17 cellular contexts compared by ENCODE assay signal in the genomic region with DNA sequence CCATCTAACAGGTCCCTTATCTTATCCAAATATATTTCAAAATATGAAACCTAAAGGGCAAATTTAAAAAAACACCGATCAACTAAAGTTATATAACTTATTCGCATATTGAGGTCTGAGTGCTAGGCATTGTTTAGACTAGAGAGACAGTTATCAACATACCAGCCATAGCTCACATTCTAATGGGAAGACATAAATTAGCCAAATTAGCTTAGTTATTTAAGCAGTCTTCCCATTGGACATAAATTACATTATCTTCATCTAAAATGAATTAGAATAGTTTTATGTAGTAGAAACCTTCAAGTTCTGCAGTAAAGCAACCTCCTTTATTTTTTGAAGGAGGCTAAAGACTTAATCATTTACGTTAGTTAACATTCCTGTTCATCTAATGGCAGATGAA. TPM values are rescaled to one million over a fixed set of nuclear protein-coding genes. Genes with fewer than 3 reads are reported as not detected.
DNase-seq lines count a peak whose midpoint lies in the region; ATAC-seq lines count a peak whose summit lies in the region.
"Had no signal": no experiment of that assay in that cellular context is flagged by ENCODE, and none has a peak within 500 bp of the region (broad histone marks: within the 10 kb centered on the region; RNA-seq: fewer than 3 reads in every experiment).

No MANE protein-coding gene starts in this region.

- H3K9me3 ChIP-seq in CD4-positive, CD25-positive, alpha-beta regulatory T cell (ENCODE audit: control insufficient read depth in 2 of 2, low read length in 2 of 2) = no peaks in the 10 kb centered on the region
- no peaks in the 10 kb centered on the region for H3K9me3 ChIP-seq in MG63
- H3K9me3 ChIP-seq: BLaER1 treated with 17β-estradiol and CSF1 and Interleukin-3, amounts not matched to agents 10 nM and 100 nM had no signal

- H3K79me2 ChIP-seq in mesendoderm (ENCODE audit: control insufficient read depth, insufficient read depth, low read length) = peaks cover 26% of the 10 kb centered on the region

- H3K36me3 ChIP-seq in CD4-positive, CD25-positive, alpha-beta regulatory T cell (ENCODE audit: control insufficient read depth, insufficient read depth, low read length) = peaks cover 67% of the 10 kb centered on the region
- H3K36me3 ChIP-seq in mesendoderm (ENCODE audit: control insufficient read depth, insufficient read depth, low read length) (peaks cover 2% of the 10 kb centered on the region), MG63 (peaks cover 72% of the 10 kb centered on the region)

- H3K23ac ChIP-seq in mesendoderm (ENCODE audit: low read length) = no peak overlapping the region

- H4K5ac ChIP-seq in mesendoderm (ENCODE audit: low read length) = no peak overlapping the region

- H4K8ac ChIP-seq in mesendoderm (ENCODE audit: low read depth, low read length) = no peak overlapping the region

- H2BK15ac ChIP-seq in mesendoderm (replicated peaks; ENCODE audit: low read depth) = no peak overlapping the region

- WGBS in mesendoderm (ENCODE audit: extremely low coverage, insufficient coverage, low lambda C conversion rate) = 100% methylated on average over 2 of the region's 3 CpGs

- peak overlapping the region; percentile 7 to 51 (median 26) for H3K27ac Mint-ChIP-seq in CD4-positive, CD25-positive, alpha-beta regulatory T cell

- no peak overlapping the region for H2BK5ac ChIP-seq in mesendoderm (ENCODE audit: low read length)

- H3K27ac ChIP-seq in CD4-positive, CD25-positive, alpha-beta regulatory T cell (ENCODE audit: insufficient read depth, low read length, poor library complexity, severe bottlenecking) = no peak overlapping the region
- no peak overlapping the region for H3K27ac ChIP-seq in mesendoderm (ENCODE audit: low read depth, low read length)
- H3K27ac ChIP-seq: BLaER1 treated with 17β-estradiol and CSF1 and Interleukin-3, amounts not matched to agents 10 nM and 100 nM; SK-N-MC had no signal

- H3K4me3 Mint-ChIP-seq in CD4-positive, CD25-positive, alpha-beta regulatory T cell = no peak overlapping the region

- ATAC-seq in CD4-positive, CD25-positive, alpha-beta regulatory T cell (ENCODE audit: low read depth in 2 of 2) = no peak
- ATAC-seq: PC-3 had no signal

- H3K4ac ChIP-seq in mesendoderm (ENCODE audit: low read depth, low read length) = no peak overlapping the region

- DNase-seq in CD4-positive, CD25-positive, alpha-beta regulatory T cell = no peak
- peak; percentile 68 for DNase-seq in EH (ENCODE audit: low read depth)
- peak; percentile 58 for DNase-seq in amniotic epithelial cell (ENCODE audit: low read depth)
- peak; percentile 73 for DNase-seq in mesendoderm
- DNase-seq in T-helper 2 cell = no peak
- no peak for DNase-seq in activated T-cell treated with anti-CD3 and anti-CD28 coated beads, Interleukin-2, amount 50 U/mL, for 1 hour
- no peak for DNase-seq in MG63
- DNase-seq: DMS153, HCEC 1CT, KBM-7, NCI-H1092, NCI-H1694 treated with DMSO at 0.1 percent for 48 hours, NCI-H345, NCI-H69, PC-3 had no signal

- peaks cover 44% of the 10 kb centered on the region for H3K36me3 Mint-ChIP-seq in CD4-positive, CD25-positive, alpha-beta regulatory T cell

- H3K4me3 ChIP-seq in CD4-positive, CD25-positive, alpha-beta regulatory T cell (ENCODE audit: low read depth, low read length) = no peak overlapping the region
- no peak overlapping the region for H3K4me3 ChIP-seq in mesendoderm (ENCODE audit: low read length)
- H3K4me3 ChIP-seq in MG63 = no peak overlapping the region
- H3K4me3 ChIP-seq: BLaER1 treated with 17β-estradiol and CSF1 and Interleukin-3, amounts not matched to agents 10 nM and 100 nM; SK-N-MC had no signal

- peaks cover 17 to 51% (median 43%) of the 10 kb centered on the region in 4 donors for H3K4me1 Mint-ChIP-seq in CD4-positive, CD25-positive, alpha-beta regulatory T cell

- H3K4me1 ChIP-seq in CD4-positive, CD25-positive, alpha-beta regulatory T cell (ENCODE audit: control insufficient read depth, insufficient read depth, low read length, poor library complexity, severe bottlenecking) = peaks cover 24% of the 10 kb centered on the region
- no peaks in the 10 kb centered on the region for H3K4me1 ChIP-seq in mesendoderm (ENCODE audit: control insufficient read depth, low read depth, low read length)

- H3K18ac ChIP-seq in mesendoderm (ENCODE audit: low read length) = no peak overlapping the region

- no peaks in the 10 kb centered on the region for H3K27me3 ChIP-seq in CD4-positive, CD25-positive, alpha-beta regulatory T cell (ENCODE audit: control insufficient read depth, insufficient read depth, low read length)
- H3K27me3 ChIP-seq in mesendoderm (ENCODE audit: insufficient read depth, low read length, poor library complexity) (no peaks in the 10 kb centered on the region), MG63 (no peaks in the 10 kb centered on the region)
- H3K27me3 ChIP-seq: BLaER1 treated with 17β-estradiol and CSF1 and Interleukin-3, amounts not matched to agents 10 nM and 100 nM had no signal

- peaks cover 3% of the 10 kb centered on the region for H3K79me1 ChIP-seq in mesendoderm (ENCODE audit: low read length)

- no peak overlapping the region for H3K56ac ChIP-seq in mesendoderm (ENCODE audit: low read length)

- no peaks in the 10 kb centered on the region for H3K9me3 Mint-ChIP-seq in CD4-positive, CD25-positive, alpha-beta regulatory T cell

- no peak overlapping the region for H3K4me2 ChIP-seq in mesendoderm (ENCODE audit: low read length)

- no peak overlapping the region for H2AK5ac ChIP-seq in mesendoderm (ENCODE audit: low read length)

- no peak overlapping the region for H3K9ac ChIP-seq in mesendoderm (ENCODE audit: low read length)
- H3K9ac ChIP-seq: BLaER1 treated with 17β-estradiol and CSF1 and Interleukin-3, amounts not matched to agents 10 nM and 100 nM had no signal

- H2BK120ac ChIP-seq in mesendoderm (ENCODE audit: low read depth, low read length) = no peak overlapping the region

- H3K27me3 Mint-ChIP-seq in CD4-positive, CD25-positive, alpha-beta regulatory T cell = no peaks in the 10 kb centered on the region

RNA-seq across cellular contexts. Expression of a gene that starts 17.4 kb away (rescaled TPM):
- 69.0 TPM for total RNA-seq in CD4-positive, CD25-positive, alpha-beta regulatory T cell
- polyA plus RNA-seq in CD4-positive, CD25-positive, alpha-beta regulatory T cell = 10 to 100 TPM; 20.9 to 31.9 (median 24.6) TPM
- polyA plus RNA-seq in mesendoderm (2013, experiment 1 of 2) = 71.8 TPM
- 71.7 TPM for polyA plus RNA-seq in mesendoderm (2013, experiment 2 of 2)
- 27.7 and 52.2 TPM in 2 replicates for total RNA-seq in MG63 (2014; rRNA removed; shearing (Covaris generic); ENCODE audit: low replicate concordance)

Comparison
In these comparisons a context has a peak if more than half of its experiments do, and no peak if none do; other contexts are left out.
1. DNase-seq: peak in EH (single experiment), amniotic epithelial cell (single experiment) and mesendoderm (single experiment); none in CD4-positive, CD25-positive, alpha-beta regulatory T cell (0 of 3), T-helper 2 cell (0 of 5), activated T-cell treated with anti-CD3 and anti-CD28 coated beads, Interleukin-2, amount 50 U/mL, for 1 hour (single experiment) and MG63 (single experiment).